In genomic region chr3:155283092-155284056, GRCh38 we compare ENCODE assay signal across 18 cellular contexts. TPM values are rescaled to one million over a fixed set of nuclear protein-coding genes. Genes with fewer than 3 reads are reported as not detected.
"Had no signal": no experiment of that assay in that cellular context is flagged by ENCODE, and none has a peak within 500 bp of the region (broad histone marks: within the 10 kb centered on the region; RNA-seq: fewer than 3 reads in every experiment).

No MANE protein-coding gene starts in this region.

- H3K4me1 ChIP-seq: adrenal gland, pancreas, upper lobe of right lung had no signal

- H3K36me3 ChIP-seq: adrenal gland, pancreas, upper lobe of right lung had no signal

- H3K27me3 ChIP-seq: adrenal gland, pancreas, upper lobe of right lung had no signal

- H3K27ac ChIP-seq: adrenal gland, coronary artery, pancreas, upper lobe of right lung had no signal

- ATAC-seq: pancreas; stimulated activated effector memory CD8-positive, alpha-beta T cell treated with anti-CD3 and anti-CD28 coated beads, Interleukin-12 subunit alpha, Interleukin-12 subunit beta, amount 100 ng/mL, for 72 hours; T-helper 17 cell; upper lobe of right lung had no signal

- H3K9me3 Mint-ChIP-seq: activated CD4-positive, alpha-beta T cell treated with anti-CD3 and anti-CD28 coated beads, Interleukin-2, amount 10 ng/mL, durations not matched to agents 24 days and 14 days; activated T-helper 2 cell treated with anti-CD3 and anti-CD28 coated beads, Interferon-gamma antibody, Interleukin-2, Interleukin-4, amounts not matched to agents 10 μg/mL and 5 μg/mL and 100 μg/mL, durations not matched to agents 14 hours and 24 hours and 36 hours had no signal

- H3K4me1 Mint-ChIP-seq: activated CD4-positive, alpha-beta T cell treated with anti-CD3 and anti-CD28 coated beads, Interleukin-2, amount 10 ng/mL, durations not matched to agents 24 days and 14 days; activated naive CD4-positive, alpha-beta T cell treated with anti-CD3 and anti-CD28 coated beads, Interleukin-2, amount 10 ng/mL, durations not matched to agents 7 days and 5 days; naive B cell; stimulated activated effector memory CD8-positive, alpha-beta T cell treated with anti-CD3 and anti-CD28 coated beads, Interleukin-12 subunit alpha, Interleukin-12 subunit beta, amount 100 ng/mL, for 72 hours; T-helper 17 cell had no signal

- H3K27ac Mint-ChIP-seq: activated CD4-positive, alpha-beta T cell treated with anti-CD3 and anti-CD28 coated beads, Interleukin-2, amount 10 ng/mL, durations not matched to agents 24 days and 14 days; activated naive CD4-positive, alpha-beta T cell treated with anti-CD3 and anti-CD28 coated beads, Interleukin-2, amount 10 ng/mL, durations not matched to agents 7 days and 5 days; activated T-helper 2 cell treated with anti-CD3 and anti-CD28 coated beads, Interferon-gamma antibody, Interleukin-2, Interleukin-4, amounts not matched to agents 10 μg/mL and 5 μg/mL and 100 μg/mL, durations not matched to agents 14 hours and 24 hours and 36 hours; naive B cell; stimulated activated effector memory CD8-positive, alpha-beta T cell treated with anti-CD3 and anti-CD28 coated beads, Interleukin-12 subunit alpha, Interleukin-12 subunit beta, amount 100 ng/mL, for 72 hours; T-helper 17 cell; WTC11 had no signal

- H3K4me3 Mint-ChIP-seq: activated CD4-positive, alpha-beta T cell treated with anti-CD3 and anti-CD28 coated beads, Interleukin-2, amount 10 ng/mL, durations not matched to agents 24 days and 14 days; activated naive CD4-positive, alpha-beta T cell treated with anti-CD3 and anti-CD28 coated beads, Interleukin-2, amount 10 ng/mL, durations not matched to agents 7 days and 5 days; naive B cell; stimulated activated effector memory CD8-positive, alpha-beta T cell treated with anti-CD3 and anti-CD28 coated beads, Interleukin-12 subunit alpha, Interleukin-12 subunit beta, amount 100 ng/mL, for 72 hours; T-helper 17 cell; WTC11 had no signal

- H3K9me3 ChIP-seq: adrenal gland, pancreas, upper lobe of right lung had no signal

- H3K36me3 Mint-ChIP-seq: activated naive CD4-positive, alpha-beta T cell treated with anti-CD3 and anti-CD28 coated beads, Interleukin-2, amount 10 ng/mL, durations not matched to agents 7 days and 5 days; stimulated activated effector memory CD8-positive, alpha-beta T cell treated with anti-CD3 and anti-CD28 coated beads, Interleukin-12 subunit alpha, Interleukin-12 subunit beta, amount 100 ng/mL, for 72 hours; WTC11 had no signal

- H3K4me3 ChIP-seq: adrenal gland, coronary artery, pancreas, upper lobe of right lung had no signal

- H3K27me3 Mint-ChIP-seq: activated CD4-positive, alpha-beta T cell treated with anti-CD3 and anti-CD28 coated beads, Interleukin-2, amount 10 ng/mL, durations not matched to agents 24 days and 14 days; activated naive CD4-positive, alpha-beta T cell treated with anti-CD3 and anti-CD28 coated beads, Interleukin-2, amount 10 ng/mL, durations not matched to agents 7 days and 5 days; naive B cell; T-helper 17 cell had no signal

- DNase-seq: activated CD4-positive, alpha-beta T cell treated with anti-CD3 and anti-CD28 coated beads, Interleukin-2, amount 10 ng/mL, durations not matched to agents 24 days and 14 days; activated CD8-positive, alpha-beta memory T cell treated with anti-CD3 and anti-CD28 coated beads for 24 hours; activated naive CD4-positive, alpha-beta T cell treated with anti-CD3 and anti-CD28 coated beads, Interleukin-2, amount 10 ng/mL, durations not matched to agents 7 days and 5 days; activated T-cell treated with anti-CD3 and anti-CD28 coated beads for 4 hours; adrenal gland; central memory CD4-positive, alpha-beta T cell; effector CD4-positive, alpha-beta T cell; naive B cell; pancreas; retina; small intestine; T-helper 17 cell; upper lobe of right lung had no signal

RNA-seq across cellular contexts. Expression of gene STRIT1, which starts 10.1 kb away (rescaled TPM):
- total RNA-seq: activated CD4-positive, alpha-beta T cell treated with anti-CD3 and anti-CD28 coated beads, Interleukin-2, amount 10 ng/mL, durations not matched to agents 24 days and 14 days; activated T-helper 2 cell treated with anti-CD3 and anti-CD28 coated beads, Interferon-gamma antibody, Interleukin-2, Interleukin-4, amounts not matched to agents 10 μg/mL and 5 μg/mL and 100 μg/mL, durations not matched to agents 14 hours and 24 hours and 36 hours; kidney epithelial cell; pancreas; T-helper 17 cell; upper lobe of right lung had no signal
